Comparison of ENCODE assay signal across 19 cellular contexts in genomic region chr20:16609066-16609465, GRCh38. TPM values are rescaled to one million over a fixed set of nuclear protein-coding genes. Genes with fewer than 3 reads are reported as not detected.
A peak's percentile ranks its signal among the peaks of the same experiment; 100 is the strongest.
DNase-seq lines count a peak whose midpoint lies in the region; ATAC-seq and TF ChIP-seq lines count a peak whose summit lies in the region.
"Had no signal": no experiment of that assay in that cellular context is flagged by ENCODE, and none has a peak within 500 bp of the region (broad histone marks: within the 10 kb centered on the region; RNA-seq: fewer than 3 reads in every experiment).

No MANE protein-coding gene starts in this region.

- H3K4me2 ChIP-seq in hepatocyte = no peak overlapping the region
- H3K4me2 ChIP-seq: A549 had no signal

- no peaks in the 10 kb centered on the region for H3K27me3 Mint-ChIP-seq in activated CD8-positive, alpha-beta T cell treated with anti-CD3 and anti-CD28 coated beads, Interleukin-2, amount 10 ng/mL, durations not matched to agents 7 days and 5 days (ENCODE audit: low read depth)
- peaks cover 8% of the 10 kb centered on the region for H3K27me3 Mint-ChIP-seq in activated CD8-positive, alpha-beta T cell treated with anti-CD3 and anti-CD28 coated beads for 36 hours

- ATAC-seq in activated CD8-positive, alpha-beta T cell treated with anti-CD3 and anti-CD28 coated beads, Interleukin-2, amount 10 ng/mL, durations not matched to agents 7 days and 5 days = no peak
- no peak for ATAC-seq in GM18867 (IDR thresholded peaks at IDR 0.05; ENCODE audit: unreplicated experiment)
- ATAC-seq in activated CD8-positive, alpha-beta T cell treated with anti-CD3 and anti-CD28 coated beads for 36 hours = no peak
- ATAC-seq: A549, HCT116 had no signal

- no peak overlapping the region for H3K4me3 Mint-ChIP-seq in activated CD8-positive, alpha-beta T cell treated with anti-CD3 and anti-CD28 coated beads, Interleukin-2, amount 10 ng/mL, durations not matched to agents 7 days and 5 days
- no peak overlapping the region for H3K4me3 Mint-ChIP-seq in activated CD8-positive, alpha-beta T cell treated with anti-CD3 and anti-CD28 coated beads for 36 hours
- H3K4me3 Mint-ChIP-seq: CD4-positive, alpha-beta T cell had no signal

- no peak for TF ChIP-seq POLR2A in adrenal gland (IDR thresholded peaks at IDR 0.05)
- no peak for TF ChIP-seq POLR2A in transverse colon (IDR thresholded peaks at IDR 0.05)

- H3K27ac Mint-ChIP-seq in activated CD8-positive, alpha-beta T cell treated with anti-CD3 and anti-CD28 coated beads, Interleukin-2, amount 10 ng/mL, durations not matched to agents 7 days and 5 days = no peak overlapping the region
- no peak overlapping the region for H3K27ac Mint-ChIP-seq in activated CD8-positive, alpha-beta T cell treated with anti-CD3 and anti-CD28 coated beads for 36 hours
- H3K27ac Mint-ChIP-seq: CD4-positive, alpha-beta T cell; IgD-negative memory B cell had no signal

- DNase-seq in adrenal gland (peak in 5 of 7 donors; percentile 9 to 56 (median 25)), hepatocyte (ENCODE audit: low spot score) (no peak), transverse colon (no peak), cerebellar cortex (ENCODE audit: low spot score) (no peak)
- no peak for DNase-seq in activated CD8-positive, alpha-beta T cell treated with anti-CD3 and anti-CD28 coated beads, Interleukin-2, amount 10 ng/mL, durations not matched to agents 7 days and 5 days
- DNase-seq in activated CD8-positive, alpha-beta T cell treated with anti-CD3 and anti-CD28 coated beads for 36 hours = no peak
- DNase-seq: AML-193; CD4-positive, alpha-beta T cell; DMS153; DMS79; GDM1; GOT3; H7 had no signal

- POLR2A ChIA-PET in activated CD8-positive, alpha-beta T cell treated with anti-CD3 and anti-CD28 coated beads, Interleukin-2, amount 10 ng/mL, durations not matched to agents 7 days and 5 days (lab: Charles Lee) = no interaction called here
- POLR2A ChIA-PET in activated CD8-positive, alpha-beta T cell treated with anti-CD3 and anti-CD28 coated beads for 36 hours (lab: Charles Lee) = no interaction called here

- intact Hi-C loops in adrenal gland (cut with DNase I) (no loop called here), transverse colon (cut with DNase I; ENCODE audit: low total_unique reads) (no loop called here)
- intact Hi-C loops in activated CD8-positive, alpha-beta T cell treated with anti-CD3 and anti-CD28 coated beads for 36 hours (cut with micrococcal nuclease) = no loop called here

- no peaks in the 10 kb centered on the region for H3K36me3 Mint-ChIP-seq in activated CD8-positive, alpha-beta T cell treated with anti-CD3 and anti-CD28 coated beads, Interleukin-2, amount 10 ng/mL, durations not matched to agents 7 days and 5 days (ENCODE audit: low read depth)
- H3K36me3 Mint-ChIP-seq in activated CD8-positive, alpha-beta T cell treated with anti-CD3 and anti-CD28 coated beads for 36 hours (ENCODE audit: low read depth) = no peaks in the 10 kb centered on the region
- H3K36me3 Mint-ChIP-seq: IgD-negative memory B cell had no signal

- no peaks in the 10 kb centered on the region for H3K79me2 ChIP-seq in hepatocyte

- no peak overlapping the region for H3K4me3 ChIP-seq in adrenal gland
- no peak overlapping the region for H3K4me3 ChIP-seq in hepatocyte
- no peak overlapping the region for H3K4me3 ChIP-seq in mucosa of rectum (ENCODE audit: low read length in 2 of 2)
- H3K4me3 ChIP-seq in transverse colon = no peak overlapping the region
- H3K4me3 ChIP-seq: A549 had no signal

- H3K4me1 ChIP-seq in adrenal gland (replicated peaks in 1 of 2) (peaks cover 4 to 14% of the 10 kb centered on the region in 2 donors), hepatocyte (ENCODE audit: insufficient read depth) (peaks cover 26% of the 10 kb centered on the region), mucosa of rectum (ENCODE audit: control insufficient read depth in 2 of 2, insufficient read depth in 2 of 2, low read length in 2 of 2) (peaks cover 15 to 33% of the 10 kb centered on the region in 2 donors), transverse colon (peaks cover 7 to 44% (median 17%) of the 10 kb centered on the region in 4 donors)
- H3K4me1 ChIP-seq: A549 had no signal

- in situ Hi-C loops in transverse colon (cut with MboI; ENCODE audit: low pct_ligation_motif_present in 1 of 4, low pct_unique_long_range_greater_than_20kb in 1 of 4, low sequenced_read_pairs in 3 of 4) = no loop called here

- no peaks in the 10 kb centered on the region for H3K9me2 ChIP-seq in hepatocyte (replicated peaks; ENCODE audit: insufficient read depth)

- H3K36me3 ChIP-seq in adrenal gland (replicated peaks in 1 of 2) = no peaks in the 10 kb centered on the region
- no peaks in the 10 kb centered on the region for H3K36me3 ChIP-seq in hepatocyte (replicated peaks; ENCODE audit: insufficient read depth, low read depth)
- no peaks in the 10 kb centered on the region for H3K36me3 ChIP-seq in mucosa of rectum (ENCODE audit: control insufficient read depth in 2 of 2, insufficient read depth in 2 of 2, low read length in 2 of 2)
- no peaks in the 10 kb centered on the region for H3K36me3 ChIP-seq in transverse colon

- TF ChIP-seq EP300 in transverse colon (IDR thresholded peaks at IDR 0.05; ENCODE audit: low read depth) = no peak

- no peak overlapping the region for H3K9ac ChIP-seq in mucosa of rectum (ENCODE audit: low read depth in 1 of 2, low read length in 2 of 2)

- CTCF ChIA-PET in activated CD8-positive, alpha-beta T cell treated with anti-CD3 and anti-CD28 coated beads, Interleukin-2, amount 10 ng/mL, durations not matched to agents 7 days and 5 days (lab: Charles Lee) = no interaction called here
- CTCF ChIA-PET in activated CD8-positive, alpha-beta T cell treated with anti-CD3 and anti-CD28 coated beads for 36 hours (lab: Charles Lee) = no interaction called here

- no peaks in the 10 kb centered on the region for H3K27me3 ChIP-seq in adrenal gland
- H3K27me3 ChIP-seq in hepatocyte = no peaks in the 10 kb centered on the region
- H3K27me3 ChIP-seq in mucosa of rectum (ENCODE audit: control insufficient read depth in 2 of 2, insufficient read depth in 2 of 2, low read length in 2 of 2) = no peaks in the 10 kb centered on the region
- no peaks in the 10 kb centered on the region for H3K27me3 ChIP-seq in transverse colon

- 72 to 82% (median 79%) methylated on average over 8 to 9 of the region's 9 CpGs for WGBS in adrenal gland, 4 donors
- 89% methylated on average over 9 of the region's 9 CpGs for WGBS in hepatocyte (ENCODE audit: low lambda C conversion rate, missing lambda C conversion rate)
- 84 to 92% methylated on average over 8 to 9 of the region's 9 CpGs for WGBS in transverse colon (ENCODE audit: low coverage in 1 of 2), 2 donors

- H3K27ac ChIP-seq in adrenal gland (no peak overlapping the region), hepatocyte (peak overlapping the region; percentile 82), mucosa of rectum (ENCODE audit: low read depth in 2 of 2, low read length in 2 of 2) (peak overlapping the region; percentile 81 to 83), transverse colon (peak overlapping the region in 3 of 4 donors; percentile 75 to 78 (median 77))
- H3K27ac ChIP-seq: A549, C4-2B had no signal

- no peak overlapping the region for H2AFZ ChIP-seq in hepatocyte

- H3K4me1 Mint-ChIP-seq in activated CD8-positive, alpha-beta T cell treated with anti-CD3 and anti-CD28 coated beads, Interleukin-2, amount 10 ng/mL, durations not matched to agents 7 days and 5 days (ENCODE audit: low read depth) = no peaks in the 10 kb centered on the region
- no peaks in the 10 kb centered on the region for H3K4me1 Mint-ChIP-seq in activated CD8-positive, alpha-beta T cell treated with anti-CD3 and anti-CD28 coated beads for 36 hours (ENCODE audit: low read depth)
- H3K4me1 Mint-ChIP-seq: IgD-negative memory B cell had no signal

- H3K9me3 ChIP-seq in adrenal gland (replicated peaks in 1 of 3) = no peaks in the 10 kb centered on the region
- no peaks in the 10 kb centered on the region for H3K9me3 ChIP-seq in hepatocyte (ENCODE audit: low read depth)
- no peaks in the 10 kb centered on the region for H3K9me3 ChIP-seq in mucosa of rectum (ENCODE audit: control insufficient read depth in 2 of 2, low read length in 2 of 2)
- no peaks in the 10 kb centered on the region for H3K9me3 ChIP-seq in transverse colon
- H3K9me3 ChIP-seq: A549 had no signal

- no peak for TF ChIP-seq CTCF in adrenal gland (IDR thresholded peaks at IDR 0.05)
- no peak for TF ChIP-seq CTCF in hepatocyte (IDR thresholded peaks at IDR 0.05; ENCODE audit: poor library complexity)
- TF ChIP-seq CTCF in transverse colon (IDR thresholded peaks at IDR 0.05) = no peak
- TF ChIP-seq CTCF in activated CD8-positive, alpha-beta T cell treated with anti-CD3 and anti-CD28 coated beads for 36 hours (IDR thresholded peaks at IDR 0.05) = no peak

- no peaks in the 10 kb centered on the region for H4K20me1 ChIP-seq in hepatocyte (ENCODE audit: insufficient read depth, poor library complexity, severe bottlenecking)

- no peaks in the 10 kb centered on the region for H3K9me3 Mint-ChIP-seq in activated CD8-positive, alpha-beta T cell treated with anti-CD3 and anti-CD28 coated beads, Interleukin-2, amount 10 ng/mL, durations not matched to agents 7 days and 5 days (ENCODE audit: insufficient read depth)
- H3K9me3 Mint-ChIP-seq in activated CD8-positive, alpha-beta T cell treated with anti-CD3 and anti-CD28 coated beads for 36 hours = no peaks in the 10 kb centered on the region
- H3K9me3 Mint-ChIP-seq: CD4-positive, alpha-beta T cell had no signal

RNA-seq across cellular contexts. Expression of gene KIF16B, which starts 35.8 kb away (rescaled TPM):
- total RNA-seq in adrenal gland = 100 to 1,000 TPM in 1 of 8 donors, 10 to 100 TPM in 7; 22.3 to 104 (median 37.5) TPM
- 100 to 1,000 TPM in 1 of 3 donors, 10 to 100 TPM in 1, 1 to 10 TPM in 1; 8.6 to 113 (median 22.8) TPM for polyA plus RNA-seq in adrenal gland
- total RNA-seq in hepatocyte = 18.3 and 21.8 TPM in 2 replicates
- 8.5 and 9.3 TPM in 2 replicates for polyA plus RNA-seq in hepatocyte
- total RNA-seq in transverse colon = 100 to 1,000 TPM in 1 of 4 donors, 10 to 100 TPM in 3; 82.7 to 154 (median 90.1) TPM
- 1 to 10 TPM; 3.2 to 3.4 TPM for total RNA-seq in activated CD8-positive, alpha-beta T cell treated with anti-CD3 and anti-CD28 coated beads, Interleukin-2, amount 10 ng/mL, durations not matched to agents 7 days and 5 days
- total RNA-seq in activated CD8-positive, alpha-beta T cell treated with anti-CD3 and anti-CD28 coated beads for 36 hours = 1 to 10 TPM; 3.5 to 4.2 TPM

Comparison
In these comparisons a context has a peak if more than half of its experiments do, and no peak if none do; other contexts are left out.
1. DNase-seq: peak in adrenal gland (5 of 7); none in hepatocyte (single experiment), transverse colon (single experiment), activated CD8-positive, alpha-beta T cell treated with anti-CD3 and anti-CD28 coated beads, Interleukin-2, amount 10 ng/mL, durations not matched to agents 7 days and 5 days (single experiment), cerebellar cortex (single experiment) and activated CD8-positive, alpha-beta T cell treated with anti-CD3 and anti-CD28 coated beads for 36 hours (single experiment).
2. H3K27ac ChIP-seq: peak in hepatocyte (single experiment), mucosa of rectum (2 of 2) and transverse colon (3 of 4); none in adrenal gland (0 of 5).